In genomic region chr4:43238556-43238955, GRCh38 we compare ENCODE assay signal across 17 cellular contexts.
"Had no signal": no experiment of that assay in that cellular context is flagged by ENCODE, and none has a peak within 500 bp of the region (broad histone marks: within the 10 kb centered on the region; RNA-seq: fewer than 3 reads in every experiment).

No MANE protein-coding gene starts in this region.

- ATAC-seq: SK-N-SH treated with all-trans-retinoic acid at 6 μM for 48 hours had no signal

- DNase-seq: KBM-7, MV-4-11, NCI-H1048, NCI-H1105, NCI-H1417, NCI-H1436 treated with DMSO at 0.1 percent for 48 hours, NCI-H1694, NCI-H187 treated with DMSO at 0.1 percent for 48 hours, NCI-H2029 treated with DMSO at 0.1 percent for 48 hours, NCI-H2171 treated with DMSO at 0.1 percent for 48 hours, NCI-H345, NCI-H446 treated with DMSO at 0.1 percent for 48 hours, NCI-H510A treated with DMSO at 0.1 percent for 48 hours, NCI-H526, RPMI8226, SHP77 had no signal
